In the genomic region with DNA sequence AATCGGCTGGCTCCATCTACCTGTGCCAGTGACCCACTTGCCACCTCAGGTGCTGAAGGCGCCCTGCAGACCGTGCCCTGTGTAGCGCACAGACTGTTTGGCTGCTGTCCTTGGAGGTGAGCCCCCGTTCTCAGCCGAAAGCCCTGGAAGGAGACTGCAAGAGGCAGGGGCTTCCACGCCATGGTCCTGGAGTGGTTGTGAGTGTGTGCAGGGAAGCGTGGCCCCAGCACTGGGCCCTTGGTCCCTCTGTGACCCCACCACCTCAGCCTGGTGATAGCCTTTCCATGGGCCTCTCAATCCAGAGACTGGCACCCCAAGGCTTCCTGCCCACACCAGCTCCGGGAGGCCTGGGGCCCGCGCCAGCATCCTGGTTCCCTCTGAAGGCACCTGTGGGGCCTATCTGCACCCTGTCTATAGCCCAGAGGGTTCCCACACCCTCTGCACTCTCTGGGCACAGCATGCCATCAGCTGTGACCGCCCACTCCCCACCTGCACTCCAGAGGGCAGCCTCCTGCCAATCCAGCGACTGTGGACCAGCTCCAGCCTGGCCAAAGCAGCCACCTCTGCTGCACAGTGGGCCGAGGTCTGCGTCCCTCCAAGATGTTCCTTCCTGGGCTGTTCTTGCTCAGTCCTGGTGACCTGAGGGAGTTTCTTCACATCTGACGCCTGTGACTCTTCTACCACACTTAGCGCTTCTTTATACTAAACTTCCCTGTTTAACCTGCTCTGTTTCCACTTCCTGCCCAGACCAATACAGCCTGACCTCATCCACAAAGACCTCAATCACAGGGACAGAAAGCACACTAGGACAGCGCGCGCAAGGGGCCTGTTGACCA, we compare ENCODE assay signal across 21 cellular contexts.
A peak's percentile ranks its signal among the peaks of the same experiment; 100 is the strongest.
DNase-seq lines count a peak whose midpoint lies in the region; ATAC-seq, FAIRE-seq and TF ChIP-seq lines count a peak whose summit lies in the region.
"Had no signal": no experiment of that assay in that cellular context is flagged by ENCODE, and none has a peak within 500 bp of the region (broad histone marks: within the 10 kb centered on the region; RNA-seq: fewer than 3 reads in every experiment).

No MANE protein-coding gene starts in this region.

- H3K79me2 ChIP-seq in OCI-LY1 (ENCODE audit: insufficient read depth, low read length) (no peaks in the 10 kb centered on the region), keratinocyte (ENCODE audit: control insufficient read depth, insufficient read depth, low read length) (no peaks in the 10 kb centered on the region)

- H3K4me3 ChIP-seq in BLaER1 (no peak overlapping the region), OCI-LY1 (ENCODE audit: low read depth, low read length, poor library complexity, severe bottlenecking) (no peak overlapping the region), keratinocyte (ENCODE audit: control insufficient read depth in 2 of 3, extremely low read depth in 1 of 3, insufficient read depth in 2 of 3, low read depth in 1 of 3, low read length in 3 of 3) (no peak overlapping the region), spleen (no peak overlapping the region), body of pancreas (no peak overlapping the region)
- H3K4me3 ChIP-seq: K562 had no signal

- H3K27me3 ChIP-seq in BLaER1 (no peaks in the 10 kb centered on the region), OCI-LY1 (ENCODE audit: insufficient read depth, low read length) (no peaks in the 10 kb centered on the region), keratinocyte (ENCODE audit: control insufficient read depth, extremely low read depth, insufficient read depth, low read length) (no peaks in the 10 kb centered on the region), spleen (replicated peaks in 1 of 7) (no peaks in the 10 kb centered on the region), body of pancreas (no peaks in the 10 kb centered on the region)

- peaks cover 10% of the 10 kb centered on the region; the same call in 1 of the 2 replicates for H4K20me1 ChIP-seq in BLaER1
- no peaks in the 10 kb centered on the region for H4K20me1 ChIP-seq in OCI-LY1 (ENCODE audit: insufficient read depth, low read length)
- no peaks in the 10 kb centered on the region for H4K20me1 ChIP-seq in keratinocyte (ENCODE audit: control insufficient read depth, extremely low read depth, insufficient read depth, low read length)

- no peaks in the 10 kb centered on the region for H3K9me2 ChIP-seq in OCI-LY1 (ENCODE audit: low read depth, low read length)

- intact Hi-C loops in spleen (cut with DNase I; ENCODE audit: low total_unique reads) = no loop called here
- intact Hi-C loops in body of pancreas (cut with DNase I) = no loop called here

- H3K4me2 ChIP-seq in BLaER1 = peak overlapping the region; percentile 44
- H3K4me2 ChIP-seq in OCI-LY1 (ENCODE audit: low read length) = peak overlapping the region; percentile 12; the same call in 1 of the 2 replicates
- H3K4me2 ChIP-seq in keratinocyte (ENCODE audit: control insufficient read depth, extremely low read depth, insufficient read depth, low read depth, low read length) = peak overlapping the region; percentile 25

- H2AFZ ChIP-seq in OCI-LY1 (ENCODE audit: low read length) (no peak overlapping the region), keratinocyte (ENCODE audit: control insufficient read depth, low read length) (no peak overlapping the region)

- peaks cover 37% of the 10 kb centered on the region for H3K9me3 ChIP-seq in BLaER1
- no peaks in the 10 kb centered on the region; the same call in 1 of the 2 replicates for H3K9me3 ChIP-seq in OCI-LY1 (ENCODE audit: low read length)
- H3K9me3 ChIP-seq in keratinocyte (ENCODE audit: control insufficient read depth, low read depth, low read length) = peaks cover 3% of the 10 kb centered on the region
- peaks cover 0 to 9% (median 0%) of the 10 kb centered on the region in 8 donors for H3K9me3 ChIP-seq in spleen
- no peaks in the 10 kb centered on the region for H3K9me3 ChIP-seq in body of pancreas

- H3K36me3 ChIP-seq in BLaER1 = peaks cover 50% of the 10 kb centered on the region
- H3K36me3 ChIP-seq in OCI-LY1 (ENCODE audit: insufficient read depth, low read length) = peaks cover 7% of the 10 kb centered on the region; the same call in 1 of the 2 replicates
- peaks cover 0 to 1% of the 10 kb centered on the region in 2 experiments for H3K36me3 ChIP-seq in keratinocyte (ENCODE audit: control insufficient read depth in 2 of 2, extremely low read depth in 1 of 2, insufficient read depth in 2 of 2, low read length in 2 of 2)
- peaks cover 0 to 21% (median 0%) of the 10 kb centered on the region in 6 donors for H3K36me3 ChIP-seq in spleen
- H3K36me3 ChIP-seq in body of pancreas (replicated peaks in 1 of 2; ENCODE audit: insufficient read depth in 1 of 2, low read depth in 2 of 2) = no peaks in the 10 kb centered on the region

- FAIRE-seq in keratinocyte (lab: Jason Lieb, UNC) = no peak
- FAIRE-seq: GM12891, K562 had no signal

- 0 out of 2 replicates have a peak overlapping the region, but pooled peaks have one; percentile 26 for H3K27ac ChIP-seq in BLaER1
- peak overlapping the region; percentile 4 for H3K27ac ChIP-seq in OCI-LY1 (ENCODE audit: low read depth, low read length, poor library complexity, severe bottlenecking)
- no peak overlapping the region for H3K27ac ChIP-seq in keratinocyte (ENCODE audit: control insufficient read depth, insufficient read depth, low read length)
- H3K27ac ChIP-seq in spleen = no peak overlapping the region
- no peak overlapping the region for H3K27ac ChIP-seq in body of pancreas
- H3K27ac ChIP-seq: HL-60 had no signal

- 89 to 95% (median 92%) methylated on average over 17 to 20 of the region's 20 CpGs for whole genome bisulfite sequencing in spleen, 5 donors
- 89 to 93% methylated on average over 9 to 20 of the region's 20 CpGs for WGBS in body of pancreas, 2 donors

- no peak for ATAC-seq in body of pancreas
- ATAC-seq: K562, Panc1, SK-N-SH treated with all-trans-retinoic acid at 6 μM for 48 hours had no signal

- H3K4me1 ChIP-seq in BLaER1 (peaks cover 44% of the 10 kb centered on the region), OCI-LY1 (ENCODE audit: insufficient read depth, low read length, severe bottlenecking) (peaks cover 25% of the 10 kb centered on the region), keratinocyte (ENCODE audit: control insufficient read depth, extremely low read depth, insufficient read depth, low read length) (peaks cover 11% of the 10 kb centered on the region), spleen (peaks cover 0 to 10% (median 5%) of the 10 kb centered on the region in 6 donors), body of pancreas (no peaks in the 10 kb centered on the region)

- H3K9ac ChIP-seq in BLaER1 (no peak overlapping the region), OCI-LY1 (ENCODE audit: low read length) (no peak overlapping the region; the same call in 1 of the 2 replicates), keratinocyte (ENCODE audit: control insufficient read depth, extremely low read depth, insufficient read depth, low read length) (no peak overlapping the region)

- no peaks in the 10 kb centered on the region for H3F3A ChIP-seq in OCI-LY1 (ENCODE audit: insufficient read depth, low read length)

- no peaks in the 10 kb centered on the region for H3K9me1 ChIP-seq in keratinocyte (ENCODE audit: control insufficient read depth, extremely low read depth, insufficient read depth, low read length)

- dilution Hi-C loops in keratinocyte (cut with MboI; ENCODE audit: extremely low pct_ligation_motif_present, low sequenced_read_pairs) = no loop called here

- TF ChIP-seq POLR2A in spleen (IDR thresholded peaks at IDR 0.05) (no peak), body of pancreas (IDR thresholded peaks at IDR 0.05) (no peak)

- TF ChIP-seq CTCF in OCI-LY1 (IDR thresholded peaks at IDR 0.05; ENCODE audit: low read length) = no peak
- TF ChIP-seq CTCF in keratinocyte (optimal IDR thresholded peaks at IDR 0.05 in 1 of 3, IDR thresholded peaks at IDR 0.05 in 1 of 3, conservative IDR thresholded peaks at IDR 0.05 in 1 of 3; ENCODE audit: extremely low read depth in 1 of 3, insufficient read depth in 2 of 3, low read length in 3 of 3) = no peak
- no peak for TF ChIP-seq CTCF in spleen (IDR thresholded peaks at IDR 0.05 in 8 of 11, conservative IDR thresholded peaks at IDR 0.05 in 3 of 11)
- no peak for TF ChIP-seq CTCF in body of pancreas (IDR thresholded peaks at IDR 0.05)

- DNase-seq in keratinocyte (ENCODE audit: low read depth, low spot score) (no peak), spleen (peak; percentile 56), foreskin melanocyte (no peak), body of pancreas (no peak), NCI-H2171 (lab: John Stamatoyannopoulos, UW) (no peak), NCI-H2081 (lab: John Stamatoyannopoulos, UW) (no peak)
- DNase-seq: Calu3; CD4-positive, CD25-positive, alpha-beta regulatory T cell; DMS79; NCI-H1105 treated with DMSO at 0.1 percent for 48 hours; NCI-H187; NCI-H2171 treated with DMSO at 0.1 percent for 48 hours; NCI-H774; Right ventricle myocardium superior had no signal

Comparison
In these comparisons a context has a peak if more than half of its experiments do, and no peak if none do; other contexts are left out.
1. H3K27ac ChIP-seq: peak in BLaER1 (single experiment) and OCI-LY1 (single experiment); none in keratinocyte (single experiment), spleen (0 of 8) and body of pancreas (0 of 4).
2. Peak in every context shown above with its lines, with median percentiles within 50 percentile points of each other: H3K4me2 ChIP-seq.